17 cellular contexts compared by ENCODE assay signal in the genomic region with DNA sequence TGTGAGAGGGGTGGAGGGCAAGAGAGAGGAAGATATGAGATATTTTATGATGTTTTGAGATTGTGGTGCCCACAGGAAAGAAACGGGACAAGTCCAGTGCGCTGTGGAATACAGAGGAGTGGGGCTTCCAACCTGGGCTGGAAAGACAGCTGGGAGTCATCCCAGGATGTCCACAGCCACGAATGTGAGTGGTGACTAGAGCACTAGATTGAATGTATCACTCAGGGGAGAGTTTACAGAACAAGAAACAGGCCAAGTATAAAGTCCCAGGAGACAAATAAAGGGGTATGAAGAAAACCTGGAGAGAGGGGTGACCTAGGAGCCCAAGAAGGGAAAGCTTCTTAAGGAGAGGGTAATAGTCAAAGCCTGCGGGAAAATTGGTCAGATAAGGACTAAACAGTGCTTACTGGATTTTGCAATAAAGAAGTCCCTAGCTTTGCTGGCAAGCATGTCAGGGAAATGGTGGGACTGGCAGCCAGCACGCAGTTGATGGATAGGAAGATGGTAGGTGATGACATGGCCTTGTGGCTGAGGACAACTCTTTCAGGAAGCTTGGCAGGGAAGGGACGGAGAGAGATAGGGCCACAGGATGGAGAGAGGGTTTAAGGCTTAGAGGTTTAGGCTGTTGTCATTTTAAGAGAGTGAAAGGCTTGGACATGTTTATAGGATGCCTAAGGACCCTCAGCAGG.
DNase-seq lines count a peak whose midpoint lies in the region; ATAC-seq and TF ChIP-seq lines count a peak whose summit lies in the region.
"Had no signal": no experiment of that assay in that cellular context is flagged by ENCODE, and none has a peak within 500 bp of the region (broad histone marks: within the 10 kb centered on the region; RNA-seq: fewer than 3 reads in every experiment).

No MANE protein-coding gene starts in this region.

- H3K27ac ChIP-seq in tibial artery: no peak overlapping the region
- H3K27ac ChIP-seq: HL-60 had no signal

- intact Hi-C loops in left cardiac atrium (cut with DNase I): no loop called here
- intact Hi-C loops in cardiac septum (cut with DNase I): no loop called here
- intact Hi-C loops in lower leg skin (cut with DNase I; ENCODE audit: low total_unique reads): no loop called here
- intact Hi-C loops in tibial artery (cut with DNase I; ENCODE audit: low total_unique reads): no loop called here
- intact Hi-C loops in activated CD4-positive, alpha-beta T cell treated with anti-CD3 and anti-CD28 coated beads, Interleukin-2, amount 10 ng/mL, durations not matched to agents 24 days and 14 days (cut with micrococcal nuclease): no loop called here
- intact Hi-C loops in posterior cingulate gyrus (cut with DNase I): no loop called here

- peaks cover 0 to 4% of the 10 kb centered on the region in 2 donors for H3K27me3 ChIP-seq in tibial artery

- no peaks in the 10 kb centered on the region for H3K9me3 ChIP-seq in tibial artery

- H3K36me3 Mint-ChIP-seq in activated CD4-positive, alpha-beta T cell treated with anti-CD3 and anti-CD28 coated beads, Interleukin-2, amount 10 ng/mL, durations not matched to agents 24 days and 14 days (ENCODE audit: low read depth): no peaks in the 10 kb centered on the region
- H3K36me3 Mint-ChIP-seq: CD14-positive monocyte; CD8-positive, alpha-beta T cell had no signal

- H3K4me3 Mint-ChIP-seq in activated CD4-positive, alpha-beta T cell treated with anti-CD3 and anti-CD28 coated beads, Interleukin-2, amount 10 ng/mL, durations not matched to agents 24 days and 14 days: no peak overlapping the region
- H3K4me3 Mint-ChIP-seq: CD14-positive monocyte; CD8-positive, alpha-beta T cell; GM23338; HFFc6 had no signal

- DNase-seq in left cardiac atrium (no peak), cardiac septum (ENCODE audit: low spot score) (no peak), amniotic epithelial cell (ENCODE audit: low read depth) (peak; percentile 60), lower leg skin (ENCODE audit: low spot score in 2 of 2) (peak; percentile 67 to 77), tibial artery (peak; percentile 67 to 80), NCI-H524 treated with DMSO at 0.1 percent for 48 hours (lab: John Stamatoyannopoulos, UW) (no peak), posterior cingulate gyrus (no peak)
- DNase-seq in activated CD4-positive, alpha-beta T cell treated with anti-CD3 and anti-CD28 coated beads, Interleukin-2, amount 10 ng/mL, durations not matched to agents 24 days and 14 days: no peak
- DNase-seq: CD8-positive, alpha-beta T cell; COR-L47; DMS153; EL; HCEC 1CT; HFFc6 had no signal

- H3K27me3 Mint-ChIP-seq in activated CD4-positive, alpha-beta T cell treated with anti-CD3 and anti-CD28 coated beads, Interleukin-2, amount 10 ng/mL, durations not matched to agents 24 days and 14 days: peaks cover 16% of the 10 kb centered on the region

- TF ChIP-seq CTCF in lower leg skin (IDR thresholded peaks at IDR 0.05) (no peak), tibial artery (IDR thresholded peaks at IDR 0.05) (no peak)

- H3K4me1 Mint-ChIP-seq in activated CD4-positive, alpha-beta T cell treated with anti-CD3 and anti-CD28 coated beads, Interleukin-2, amount 10 ng/mL, durations not matched to agents 24 days and 14 days: no peaks in the 10 kb centered on the region
- H3K4me1 Mint-ChIP-seq: CD14-positive monocyte, GM23338 had no signal

- no peak overlapping the region for H3K4me3 ChIP-seq in lower leg skin (ENCODE audit: low read depth, poor library complexity, severe bottlenecking)
- H3K4me3 ChIP-seq in tibial artery: no peak overlapping the region
- H3K4me3 ChIP-seq: GM23338 had no signal

- peak; percentile 76 to 87 for ATAC-seq in left cardiac atrium
- ATAC-seq: CD8-positive, alpha-beta T cell; GM23338 had no signal

- no peak overlapping the region for H3K27ac Mint-ChIP-seq in activated CD4-positive, alpha-beta T cell treated with anti-CD3 and anti-CD28 coated beads, Interleukin-2, amount 10 ng/mL, durations not matched to agents 24 days and 14 days
- H3K27ac Mint-ChIP-seq: CD14-positive monocyte; CD8-positive, alpha-beta T cell; GM23338; HFFc6 had no signal

- H3K4me1 ChIP-seq in tibial artery: no peaks in the 10 kb centered on the region

- no peak for TF ChIP-seq POLR2A in lower leg skin (IDR thresholded peaks at IDR 0.05)

- no peaks in the 10 kb centered on the region for H3K9me3 Mint-ChIP-seq in activated CD4-positive, alpha-beta T cell treated with anti-CD3 and anti-CD28 coated beads, Interleukin-2, amount 10 ng/mL, durations not matched to agents 24 days and 14 days
- H3K9me3 Mint-ChIP-seq: CD8-positive, alpha-beta T cell had no signal

- no peaks in the 10 kb centered on the region for H3K36me3 ChIP-seq in tibial artery

- 65 to 71% methylated on average over 6 of the region's 6 CpGs for WGBS in lower leg skin, 2 donors

Comparison
In these comparisons a context has a peak if more than half of its experiments do, and no peak if none do; other contexts are left out.
1. DNase-seq: peak in amniotic epithelial cell (single experiment), lower leg skin (2 of 2) and tibial artery (2 of 2); none in left cardiac atrium (single experiment), cardiac septum (single experiment), NCI-H524 treated with DMSO at 0.1 percent for 48 hours (single experiment), activated CD4-positive, alpha-beta T cell treated with anti-CD3 and anti-CD28 coated beads, Interleukin-2, amount 10 ng/mL, durations not matched to agents 24 days and 14 days (single experiment) and posterior cingulate gyrus (0 of 10).